Comparison of ENCODE assay signal across 1 cellular context in the genomic region with DNA sequence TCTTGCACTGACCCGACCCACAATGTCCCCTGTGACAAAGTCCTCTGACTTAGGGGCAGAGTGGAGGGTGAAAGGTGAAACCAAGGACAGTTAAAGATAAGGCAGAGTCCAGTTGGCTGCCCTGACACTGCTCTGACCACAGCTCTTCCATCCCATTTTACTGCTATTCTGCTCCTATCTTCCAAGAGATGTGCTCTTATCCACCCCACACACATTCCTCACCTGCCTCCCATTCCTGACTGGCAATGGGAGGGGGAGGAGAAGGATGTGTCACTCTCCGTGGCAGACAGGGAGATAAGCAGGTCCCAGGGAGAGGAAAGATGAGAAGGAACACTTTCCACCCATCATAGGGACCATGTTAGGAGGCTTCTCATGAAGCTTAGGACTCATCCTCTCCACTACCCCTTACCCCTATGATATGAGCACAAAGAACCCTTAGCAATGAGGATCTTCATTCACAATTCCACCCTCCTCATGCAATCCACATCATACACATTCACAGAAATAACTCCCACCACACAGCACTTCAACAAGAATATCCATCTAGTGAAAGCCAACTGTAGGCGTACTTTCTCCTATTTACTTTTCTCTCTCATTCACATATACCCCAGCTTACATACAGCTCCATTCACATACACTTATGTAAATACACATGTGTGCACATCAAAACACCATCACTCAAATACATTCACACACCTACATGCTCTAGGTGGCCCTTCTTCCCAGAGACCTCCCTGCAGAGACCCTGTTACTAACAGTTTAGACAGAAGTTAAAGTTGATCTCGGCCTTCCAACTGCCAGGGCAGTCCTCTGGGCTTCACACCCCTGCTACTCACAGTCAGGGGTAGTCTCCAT.
TF ChIP-seq lines count a peak whose summit lies in the region.

No MANE protein-coding gene starts in this region.

TF ChIP-seq in HCT116, 20 proteins besides CTCF, POLR2A, EP300 and RAD21 (continued from another document):
- TF ChIP-seq ATF3 (IDR thresholded peaks at IDR 0.05): no peak
- TF ChIP-seq JUND (IDR thresholded peaks at IDR 0.05): no peak
- TF ChIP-seq, protein P1, sequence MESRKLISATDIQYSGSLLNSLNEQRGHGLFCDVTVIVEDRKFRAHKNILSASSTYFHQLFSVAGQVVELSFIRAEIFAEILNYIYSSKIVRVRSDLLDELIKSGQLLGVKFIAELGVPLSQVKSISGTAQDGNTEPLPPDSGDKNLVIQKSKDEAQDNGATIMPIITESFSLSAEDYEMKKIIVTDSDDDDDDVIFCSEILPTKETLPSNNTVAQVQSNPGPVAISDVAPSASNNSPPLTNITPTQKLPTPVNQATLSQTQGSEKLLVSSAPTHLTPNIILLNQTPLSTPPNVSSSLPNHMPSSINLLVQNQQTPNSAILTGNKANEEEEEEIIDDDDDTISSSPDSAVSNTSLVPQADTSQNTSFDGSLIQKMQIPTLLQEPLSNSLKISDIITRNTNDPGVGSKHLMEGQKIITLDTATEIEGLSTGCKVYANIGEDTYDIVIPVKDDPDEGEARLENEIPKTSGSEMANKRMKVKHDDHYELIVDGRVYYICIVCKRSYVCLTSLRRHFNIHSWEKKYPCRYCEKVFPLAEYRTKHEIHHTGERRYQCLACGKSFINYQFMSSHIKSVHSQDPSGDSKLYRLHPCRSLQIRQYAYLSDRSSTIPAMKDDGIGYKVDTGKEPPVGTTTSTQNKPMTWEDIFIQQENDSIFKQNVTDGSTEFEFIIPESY (IDR thresholded peaks at IDR 0.05; ENCODE audit: extremely low read depth, insufficient replicate concordance, low read length): no peak
- TF ChIP-seq ZNF274 (IDR thresholded peaks at IDR 0.05; ENCODE audit: low read depth, low read length): no peak
- no peak for TF ChIP-seq ELF1 (IDR thresholded peaks at IDR 0.05; ENCODE audit: borderline replicate concordance, low read depth)
- TF ChIP-seq, protein P2, sequence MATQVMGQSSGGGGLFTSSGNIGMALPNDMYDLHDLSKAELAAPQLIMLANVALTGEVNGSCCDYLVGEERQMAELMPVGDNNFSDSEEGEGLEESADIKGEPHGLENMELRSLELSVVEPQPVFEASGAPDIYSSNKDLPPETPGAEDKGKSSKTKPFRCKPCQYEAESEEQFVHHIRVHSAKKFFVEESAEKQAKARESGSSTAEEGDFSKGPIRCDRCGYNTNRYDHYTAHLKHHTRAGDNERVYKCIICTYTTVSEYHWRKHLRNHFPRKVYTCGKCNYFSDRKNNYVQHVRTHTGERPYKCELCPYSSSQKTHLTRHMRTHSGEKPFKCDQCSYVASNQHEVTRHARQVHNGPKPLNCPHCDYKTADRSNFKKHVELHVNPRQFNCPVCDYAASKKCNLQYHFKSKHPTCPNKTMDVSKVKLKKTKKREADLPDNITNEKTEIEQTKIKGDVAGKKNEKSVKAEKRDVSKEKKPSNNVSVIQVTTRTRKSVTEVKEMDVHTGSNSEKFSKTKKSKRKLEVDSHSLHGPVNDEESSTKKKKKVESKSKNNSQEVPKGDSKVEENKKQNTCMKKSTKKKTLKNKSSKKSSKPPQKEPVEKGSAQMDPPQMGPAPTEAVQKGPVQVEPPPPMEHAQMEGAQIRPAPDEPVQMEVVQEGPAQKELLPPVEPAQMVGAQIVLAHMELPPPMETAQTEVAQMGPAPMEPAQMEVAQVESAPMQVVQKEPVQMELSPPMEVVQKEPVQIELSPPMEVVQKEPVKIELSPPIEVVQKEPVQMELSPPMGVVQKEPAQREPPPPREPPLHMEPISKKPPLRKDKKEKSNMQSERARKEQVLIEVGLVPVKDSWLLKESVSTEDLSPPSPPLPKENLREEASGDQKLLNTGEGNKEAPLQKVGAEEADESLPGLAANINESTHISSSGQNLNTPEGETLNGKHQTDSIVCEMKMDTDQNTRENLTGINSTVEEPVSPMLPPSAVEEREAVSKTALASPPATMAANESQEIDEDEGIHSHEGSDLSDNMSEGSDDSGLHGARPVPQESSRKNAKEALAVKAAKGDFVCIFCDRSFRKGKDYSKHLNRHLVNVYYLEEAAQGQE (IDR thresholded peaks at IDR 0.05; ENCODE audit: low read depth): no peak
- TF ChIP-seq YY1 (IDR thresholded peaks at IDR 0.05; ENCODE audit: extremely low read depth, insufficient replicate concordance, low read depth, low read length): no peak
